Comparison of ENCODE assay signal across 20 cellular contexts in the genomic region with DNA sequence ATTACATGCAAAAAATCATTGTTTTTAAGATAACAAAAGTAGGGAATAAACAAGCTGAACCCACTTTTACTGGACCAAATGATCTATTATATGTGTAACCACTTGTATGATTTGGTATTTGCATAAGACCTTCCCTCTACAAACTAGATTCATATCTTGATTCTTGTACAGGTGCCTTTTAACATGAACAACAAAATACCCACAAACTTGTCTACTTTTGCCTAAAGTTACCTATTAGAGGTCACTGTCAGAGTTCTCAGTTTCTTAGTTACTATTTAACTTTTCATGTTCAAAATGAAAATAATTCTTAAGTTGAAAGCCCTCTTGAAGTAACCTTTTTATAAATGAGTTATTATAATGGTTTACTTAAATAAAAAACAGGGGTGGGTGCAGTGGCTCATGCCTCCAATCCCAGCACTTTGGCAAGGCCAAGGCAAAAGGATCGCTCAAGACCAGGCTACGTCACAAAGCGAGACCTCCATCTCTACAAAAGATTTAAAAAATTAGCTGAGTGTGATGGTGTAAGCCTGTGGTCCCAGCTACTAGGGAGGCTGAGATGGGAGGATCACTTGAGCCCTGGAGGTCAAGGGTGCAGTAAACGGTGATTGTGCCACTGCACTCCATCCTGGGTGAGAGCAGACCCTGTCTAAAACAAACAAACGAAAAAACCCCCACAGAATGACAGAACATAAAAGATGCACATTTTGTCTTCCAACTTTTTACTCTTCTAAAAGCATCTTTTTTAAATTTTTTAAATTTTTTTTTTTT. TPM values are rescaled to one million over a fixed set of nuclear protein-coding genes. Genes with fewer than 3 reads are reported as not detected.
DNase-seq lines count a peak whose midpoint lies in the region; ATAC-seq and TF ChIP-seq lines count a peak whose summit lies in the region.
"Had no signal": no experiment of that assay in that cellular context is flagged by ENCODE, and none has a peak within 500 bp of the region (broad histone marks: within the 10 kb centered on the region; RNA-seq: fewer than 3 reads in every experiment).

No MANE protein-coding gene starts in this region.

- no peak overlapping the region for H3K4me3 ChIP-seq in OCI-LY3 (ENCODE audit: low read length)
- no peak overlapping the region for H3K4me3 ChIP-seq in GM23248
- H3K4me3 ChIP-seq: K562 had no signal

- 83 to 86% methylated on average over 5 of the region's 5 CpGs for WGBS in GM23248 (ENCODE audit: low coverage in 1 of 2, low lambda C conversion rate in 2 of 2, missing lambda C conversion rate in 2 of 2), 2 experiments

- H3K79me2 ChIP-seq in OCI-LY3 (ENCODE audit: low read length), result no peaks in the 10 kb centered on the region
- H3K79me2 ChIP-seq in GM23248 (ENCODE audit: insufficient read depth), result no peaks in the 10 kb centered on the region

- peak overlapping the region; percentile 66; the same call in 1 of the 2 replicates for H3K27ac ChIP-seq in OCI-LY3 (ENCODE audit: low read length)
- no peak overlapping the region for H3K27ac ChIP-seq in substantia nigra (ENCODE audit: low read depth, low read length, poor library complexity, severe bottlenecking)
- H3K27ac ChIP-seq in GM23248, result no peak overlapping the region
- H3K27ac ChIP-seq: C4-2B, HL-60 had no signal

- H3K36me3 ChIP-seq in OCI-LY3 (replicated peaks; ENCODE audit: low read depth, low read length) (peaks cover 74% of the 10 kb centered on the region), GM23248 (ENCODE audit: low read depth) (peaks cover 52% of the 10 kb centered on the region; the same call in 1 of the 2 replicates)

- H3F3A ChIP-seq in GM23248 (ENCODE audit: insufficient read depth), result no peaks in the 10 kb centered on the region

- TF ChIP-seq CTCF in OCI-LY3 (IDR thresholded peaks at IDR 0.05; ENCODE audit: low read depth, low read length), result no peak

- H3K9ac ChIP-seq in OCI-LY3 (ENCODE audit: low read length), result no peak overlapping the region
- no peak overlapping the region for H3K9ac ChIP-seq in GM23248

- H4K20me1 ChIP-seq in OCI-LY3 (ENCODE audit: insufficient read depth, low read length) (0 out of 2 replicates have a peak, but pooled peaks cover 3% of the 10 kb centered on the region), GM23248 (ENCODE audit: insufficient read depth) (no peaks in the 10 kb centered on the region)

- DNase-seq in substantia nigra (lab: John Stamatoyannopoulos, UW), result no peak
- no peak for DNase-seq in GM23248
- DNase-seq: Caco-2, H7, NCI-H1048, NCI-H1694, NCI-H345, NCI-H526 treated with DMSO at 0.1 percent for 48 hours, PC-3, T-cell, T1000 had no signal

- ATAC-seq in GM18907 (IDR thresholded peaks at IDR 0.05; ENCODE audit: unreplicated experiment), result peak; percentile 74
- ATAC-seq in GM19468 (IDR thresholded peaks at IDR 0.05; ENCODE audit: extremely low read depth, unreplicated experiment), result peak; percentile 61
- peak; percentile 58 for ATAC-seq in HG03066 (IDR thresholded peaks at IDR 0.05; ENCODE audit: low read depth, unreplicated experiment)
- ATAC-seq in HG02798 (IDR thresholded peaks at IDR 0.05; ENCODE audit: poor library complexity, unreplicated experiment), result no peak
- no peak for ATAC-seq in HG03196 (IDR thresholded peaks at IDR 0.05; ENCODE audit: unreplicated experiment)
- ATAC-seq: K562, PC-3, T-cell had no signal

- H3K9me3 ChIP-seq in OCI-LY3 (ENCODE audit: insufficient read depth, low read length), result no peaks in the 10 kb centered on the region
- no peaks in the 10 kb centered on the region for H3K9me3 ChIP-seq in GM23248 (ENCODE audit: low read depth)
- H3K9me3 ChIP-seq: Caco-2 had no signal

- H3K4me2 ChIP-seq in OCI-LY3 (ENCODE audit: low read length) (peak overlapping the region; percentile 10; the same call in 1 of the 2 replicates), GM23248 (ENCODE audit: unreplicated experiment) (no peak overlapping the region)

- no peaks in the 10 kb centered on the region for H3K27me3 ChIP-seq in OCI-LY3 (ENCODE audit: low read depth, low read length)
- H3K27me3 ChIP-seq in GM23248 (replicated peaks; ENCODE audit: insufficient read depth), result no peaks in the 10 kb centered on the region

- in situ Hi-C loops in GM23248 (cut with MboI), result no loop called here

- H3K9me2 ChIP-seq in GM23248 (ENCODE audit: insufficient read depth), result no peaks in the 10 kb centered on the region

- peaks cover 10% of the 10 kb centered on the region for H3K4me1 ChIP-seq in OCI-LY3 (ENCODE audit: low read length)
- no peaks in the 10 kb centered on the region for H3K4me1 ChIP-seq in GM23248 (ENCODE audit: insufficient read depth)
- H3K4me1 ChIP-seq: Caco-2 had no signal

- no peak overlapping the region for H2AFZ ChIP-seq in OCI-LY3 (ENCODE audit: low read depth, low read length)
- no peak overlapping the region for H2AFZ ChIP-seq in GM23248

RNA-seq across cellular contexts. Expression of a gene that starts 16.0 kb away (rescaled TPM):
- 33.0 and 41.0 TPM in 2 replicates for total RNA-seq in GM23248 (2014; rRNA removed; shearing (Covaris generic))
- 23.0 and 25.3 TPM in 2 replicates for polyA plus RNA-seq in GM23248 (2016; fragmentation: Nextera tagmentation; extraction: Ambion mirVana)

RNA-seq across cellular contexts. Expression of a gene that starts 19.5 kb away (rescaled TPM):
- total RNA-seq in GM23248 (2014; rRNA removed; shearing (Covaris generic)), result not detected in 2 replicates
- 0.58 and 0.79 TPM in 2 replicates for polyA plus RNA-seq in GM23248 (2016; fragmentation: Nextera tagmentation; extraction: Ambion mirVana)

RNA-seq across cellular contexts. Expression of a gene that starts 19.7 kb away (rescaled TPM):
- 0.11 and 0.13 TPM in 2 replicates for total RNA-seq in GM23248 (2014; rRNA removed; shearing (Covaris generic))
- polyA plus RNA-seq in GM23248 (2016; fragmentation: Nextera tagmentation; extraction: Ambion mirVana), result 0.13 TPM in 1 of 2 replicates, not detected in the other

RNA-seq across cellular contexts. Expression of a gene that starts 25.7 kb away (rescaled TPM):
- total RNA-seq in GM23248 (2014; rRNA removed; shearing (Covaris generic)), result 22.4 and 37.5 TPM in 2 replicates
- polyA plus RNA-seq in GM23248 (2016; fragmentation: Nextera tagmentation; extraction: Ambion mirVana), result 92.1 and 97.5 TPM in 2 replicates

Comparison
In these comparisons a context has a peak if more than half of its experiments do, and no peak if none do; other contexts are left out.
1. ATAC-seq: peak in GM18907 (single experiment), GM19468 (single experiment) and HG03066 (single experiment); none in HG02798 (single experiment) and HG03196 (single experiment).